Comparison of ENCODE assay signal across 8 cellular contexts in the genomic region with DNA sequence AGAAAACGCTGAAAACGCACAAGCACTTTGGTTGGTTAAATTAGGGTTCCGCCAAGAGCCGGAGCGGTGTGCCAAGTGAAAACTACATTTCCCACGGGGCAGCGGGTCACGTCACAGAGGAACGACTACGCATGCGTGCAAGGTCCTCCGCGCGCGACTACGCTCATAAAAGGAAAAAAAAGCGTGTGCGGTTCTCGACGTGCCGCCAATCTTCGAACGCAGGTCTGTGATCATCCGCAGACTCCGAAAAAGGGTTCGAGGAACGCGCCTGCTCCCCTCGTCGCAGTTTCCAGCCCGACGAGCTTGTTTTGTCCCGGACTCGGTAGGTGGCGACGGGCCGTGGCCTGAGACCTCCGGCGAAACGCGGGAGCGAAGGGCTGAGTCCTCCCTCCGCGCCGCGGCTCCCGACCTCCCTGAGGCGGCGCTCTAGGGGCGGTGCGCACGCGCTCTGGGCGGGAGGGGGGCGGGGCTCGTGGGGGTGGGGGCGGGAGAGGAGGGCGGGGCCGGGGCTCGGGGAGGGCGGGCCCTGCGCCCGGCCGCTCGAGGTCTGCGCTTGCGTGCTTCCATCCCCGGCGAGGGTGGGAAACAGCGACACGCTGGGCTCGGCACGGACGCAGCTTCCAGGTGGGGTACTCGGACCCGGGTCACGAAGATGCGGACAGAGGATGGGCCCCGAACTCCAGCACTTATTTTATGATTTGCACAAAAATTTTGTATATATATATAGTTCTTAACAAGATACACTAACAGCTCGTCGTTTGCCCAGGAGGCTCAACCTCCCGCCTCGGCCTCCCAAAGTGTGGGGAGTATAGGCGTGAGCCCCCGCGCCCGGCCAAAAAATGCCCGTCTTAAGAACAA. TPM values are rescaled to one million over a fixed set of nuclear protein-coding genes. Genes with fewer than 3 reads are reported as not detected.
DNase-seq lines count a peak whose midpoint lies in the region; ATAC-seq and TF ChIP-seq lines count a peak whose summit lies in the region.

SGF29 (plus strand) TSS at position 145 of the 858 bp plus-strand sequence. CDS start 27,150 bp downstream, outside the sequence.

- no peaks in the 10 kb centered on the region for H3K9me3 ChIP-seq in liver (ENCODE audit: control insufficient read depth in 4 of 4, low read length in 3 of 4)

- 2% methylated on average over 88 of the region's 88 CpGs for WGBS in liver

- DNase-seq in CD1c-positive myeloid dendritic cell (ENCODE audit: extremely low spot score), result peak; percentile 97
- DNase-seq in NCI-H774 (lab: John Stamatoyannopoulos, UW), result peak; percentile 86
- DNase-seq in activated CD4-positive, alpha-beta T cell treated with anti-CD3 and anti-CD28 coated beads, Interleukin-2, amount 50 U/mL, for 4 hours, result peak; percentile 91 to 92
- peak; percentile 94 for DNase-seq in dermis blood vessel endothelial cell
- peak; percentile 95 for DNase-seq in stimulated activated CD4-positive, alpha-beta T cell treated with anti-CD3 and anti-CD28 coated beads, Interleukin-4, amount 100 ng/mL, for 24 hours

- no peak for TF ChIP-seq CTCF in liver (IDR thresholded peaks at IDR 0.05; ENCODE audit: low read depth, low read length, missing input control)

- peak within 1 kb of the TSS; percentile 56 to 99 for H3K9ac ChIP-seq in liver (ENCODE audit: low read depth in 1 of 2, low read length in 2 of 2)

- peak within 1 kb of the TSS; percentile 57 to 82 (median 75) for H3K4me3 ChIP-seq in liver (ENCODE audit: low read depth in 1 of 3, low read length in 3 of 3)

- peak within 1 kb of the TSS; percentile 92 to 99 for H3K27ac ChIP-seq in liver (ENCODE audit: low read depth in 1 of 2, low read length in 2 of 2)

- peaks cover 2 to 19% (median 7%) of the 10 kb centered on the region in 4 donors for H3K4me1 ChIP-seq in liver (ENCODE audit: control insufficient read depth in 4 of 4, insufficient read depth in 4 of 4, low read length in 3 of 4)

- H3K36me3 ChIP-seq in liver (ENCODE audit: control insufficient read depth in 4 of 4, insufficient read depth in 3 of 4, low read depth in 1 of 4, low read length in 3 of 4), result peaks cover 0 to 10% (median 4%) of the 10 kb centered on the region in 4 donors

- no peaks in the 10 kb centered on the region for H3K27me3 ChIP-seq in liver (ENCODE audit: control insufficient read depth in 4 of 4, insufficient read depth in 4 of 4, low read length in 3 of 4)

- peak; percentile 66 for ATAC-seq in GM19351 (IDR thresholded peaks at IDR 0.05; ENCODE audit: unreplicated experiment)
- peak; percentile 43 for ATAC-seq in HG03558 (IDR thresholded peaks at IDR 0.05; ENCODE audit: extremely low read depth, unreplicated experiment)

- peak; percentile 25 to 39 for TF ChIP-seq RAD21 in liver (IDR thresholded peaks at IDR 0.05)

TF ChIP-seq in liver, 16 proteins besides CTCF, POLR2A, EP300 and RAD21:
- TF ChIP-seq YY1 (IDR thresholded peaks at IDR 0.05), result peak; percentile 66
- peak in 1 of 2 donors; percentile 8 for TF ChIP-seq HNF4A (conservative IDR thresholded peaks at IDR 0.05)
- peak; percentile 82 for TF ChIP-seq REST (IDR thresholded peaks at IDR 0.05)
- peak; percentile 36 for TF ChIP-seq SP1 (IDR thresholded peaks at IDR 0.05)
- no peak for TF ChIP-seq FOXA1 (IDR thresholded peaks at IDR 0.05)
- peak; percentile 45 for TF ChIP-seq ZBTB33 (IDR thresholded peaks at IDR 0.05)
- TF ChIP-seq FOXA2 (IDR thresholded peaks at IDR 0.05), result no peak
- TF ChIP-seq GABPA (IDR thresholded peaks at IDR 0.05 in 1 of 2, conservative IDR thresholded peaks at IDR 0.05 in 1 of 2), result no peak
- TF ChIP-seq, protein P1, sequence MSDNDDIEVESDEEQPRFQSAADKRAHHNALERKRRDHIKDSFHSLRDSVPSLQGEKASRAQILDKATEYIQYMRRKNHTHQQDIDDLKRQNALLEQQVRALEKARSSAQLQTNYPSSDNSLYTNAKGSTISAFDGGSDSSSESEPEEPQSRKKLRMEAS (IDR thresholded peaks at IDR 0.05), result peak; percentile 50
- no peak for TF ChIP-seq EGR1 (IDR thresholded peaks at IDR 0.05; ENCODE audit: low read depth in 2 of 2)
- TF ChIP-seq JUND (IDR thresholded peaks at IDR 0.05), result no peak
- peak; percentile 10 for TF ChIP-seq NR2F2 (IDR thresholded peaks at IDR 0.05)
- no peak for TF ChIP-seq HNF4G (IDR thresholded peaks at IDR 0.05)
- TF ChIP-seq TAF1 (conservative IDR thresholded peaks at IDR 0.05), result peak; percentile 38
- TF ChIP-seq RXRA (IDR thresholded peaks at IDR 0.05), result no peak
- TF ChIP-seq ATF3 (IDR thresholded peaks at IDR 0.05), result no peak

RNA-seq across cellular contexts. Expression of gene SGF29, which starts in this region (rescaled TPM):
- 8.7 and 10.0 TPM in 2 replicates for total RNA-seq in dermis blood vessel endothelial cell
- total RNA-seq in liver, result 10 to 100 TPM in 1 of 2 donors, 1 to 10 TPM in 1; 6.5 to 11.5 TPM
- polyA plus RNA-seq in liver, result 10 to 100 TPM in 1 of 2 donors, 1 to 10 TPM in 1; 9.4 to 18.1 TPM

Comparison
In these comparisons a context has a peak if more than half of its experiments do, and no peak if none do; other contexts are left out.
1. Peak in every context shown above with its lines: DNase-seq, ATAC-seq, H3K4me3 ChIP-seq and H3K27ac ChIP-seq.